ENCODE assay signal across 26 cellular contexts in the genomic region with DNA sequence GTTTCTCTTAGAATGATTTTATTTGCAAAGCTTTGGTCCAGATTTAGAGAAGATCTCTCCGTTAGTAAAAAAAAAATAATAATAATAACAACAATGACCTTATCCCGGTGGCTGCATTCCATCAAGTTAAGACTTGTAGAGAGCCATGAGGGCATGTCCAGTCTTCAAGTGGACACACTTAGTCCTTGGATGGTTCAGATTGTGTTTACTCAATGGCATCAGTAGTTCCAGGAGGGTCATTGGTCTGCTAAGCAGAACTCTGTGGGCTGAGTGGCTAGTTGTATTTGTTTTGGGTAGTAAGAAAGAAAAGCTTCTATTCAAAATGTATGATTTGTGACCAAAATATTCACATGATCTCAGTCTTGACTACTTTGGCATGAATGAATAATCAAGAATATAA.
"Had no signal": no experiment of that assay in that cellular context is flagged by ENCODE, and none has a peak within 500 bp of the region (broad histone marks: within the 10 kb centered on the region; RNA-seq: fewer than 3 reads in every experiment).

No MANE protein-coding gene starts in this region.

- H3K36me3 Mint-ChIP-seq: naive thymus-derived CD4-positive, alpha-beta T cell; natural killer cell treated with Interleukin-12 subunit alpha and Interleukin-12 subunit beta and Interleukin-15 and Interleukin-18, amount 100 ng/mL, for 72 hours; stimulated activated effector memory CD8-positive, alpha-beta T cell treated with anti-CD3 and anti-CD28 coated beads, Interleukin-12 subunit alpha, Interleukin-12 subunit beta, amount 100 ng/mL, for 72 hours had no signal

- H3K36me3 ChIP-seq: heart left ventricle, left ventricle myocardium inferior, neutrophil, ovary, right atrium auricular region, right lobe of liver, transverse colon, upper lobe of right lung had no signal

- H3K79me2 ChIP-seq: hepatocyte had no signal

- H2AFZ ChIP-seq: hepatocyte had no signal

- H3K27me3 ChIP-seq: heart left ventricle, hepatocyte, neutrophil, ovary, right atrium auricular region, right lobe of liver, transverse colon, upper lobe of right lung had no signal

- H3K9me3 ChIP-seq: heart left ventricle, left ventricle myocardium inferior, neutrophil, ovary, right atrium auricular region, right lobe of liver, transverse colon, upper lobe of right lung had no signal

- H3K9me3 Mint-ChIP-seq: stimulated activated effector memory CD8-positive, alpha-beta T cell treated with anti-CD3 and anti-CD28 coated beads, Interleukin-12 subunit alpha, Interleukin-12 subunit beta, amount 100 ng/mL, for 72 hours; stimulated activated naive CD8-positive, alpha-beta T cell treated with anti-CD3 and anti-CD28 coated beads, Interleukin-15, Interleukin-2, amounts not matched to agents 100 ng/mL and 50 ng/mL, for 24 hours had no signal

- DNase-seq: heart left ventricle; islet precursor cell; left ventricle myocardium inferior; mesendoderm; naive thymus-derived CD4-positive, alpha-beta T cell; occipital lobe; ovary; right lobe of liver; stimulated activated CD4-positive, alpha-beta T cell treated with anti-CD3 and anti-CD28 coated beads, Interleukin-12 subunit alpha, Interleukin-12 subunit beta, amount 100 ng/mL, for 4 hours; stimulated activated CD4-positive, alpha-beta T cell treated with anti-CD3 and anti-CD28 coated beads, Interleukin-15, amount 100 ng/mL, for 24 hours; stimulated activated CD4-positive, alpha-beta T cell treated with anti-CD3 and anti-CD28 coated beads, Interleukin-2, amount 100 ng/mL, for 24 hours; stimulated activated CD4-positive, alpha-beta T cell treated with anti-CD3 and anti-CD28 coated beads, Interleukin-4, amount 100 ng/mL, for 24 hours; stimulated activated naive CD4-positive, alpha-beta T cell; substantia nigra; transverse colon; upper lobe of right lung had no signal

- ATAC-seq: heart left ventricle; naive thymus-derived CD4-positive, alpha-beta T cell; natural killer cell treated with Interleukin-12 subunit alpha and Interleukin-12 subunit beta and Interleukin-15 and Interleukin-18, amount 100 ng/mL, for 72 hours; right lobe of liver; stimulated activated effector memory CD8-positive, alpha-beta T cell treated with anti-CD3 and anti-CD28 coated beads, Interleukin-12 subunit alpha, Interleukin-12 subunit beta, amount 100 ng/mL, for 72 hours; upper lobe of right lung had no signal

- H3K4me3 Mint-ChIP-seq: mesothelial cell of epicardium; naive thymus-derived CD4-positive, alpha-beta T cell; natural killer cell treated with Interleukin-12 subunit alpha and Interleukin-12 subunit beta and Interleukin-15 and Interleukin-18, amount 100 ng/mL, for 72 hours; stimulated activated effector memory CD8-positive, alpha-beta T cell treated with anti-CD3 and anti-CD28 coated beads, Interleukin-12 subunit alpha, Interleukin-12 subunit beta, amount 100 ng/mL, for 72 hours; stimulated activated naive CD8-positive, alpha-beta T cell treated with anti-CD3 and anti-CD28 coated beads, Interleukin-15, Interleukin-2, amounts not matched to agents 100 ng/mL and 50 ng/mL, for 24 hours had no signal

- H3K27me3 Mint-ChIP-seq: naive thymus-derived CD4-positive, alpha-beta T cell; natural killer cell treated with Interleukin-12 subunit alpha and Interleukin-12 subunit beta and Interleukin-15 and Interleukin-18, amount 100 ng/mL, for 72 hours; progenitor cell of endocrine pancreas; stimulated activated naive CD8-positive, alpha-beta T cell treated with anti-CD3 and anti-CD28 coated beads, Interleukin-15, Interleukin-2, amounts not matched to agents 100 ng/mL and 50 ng/mL, for 24 hours had no signal

- H3K4me2 ChIP-seq: hepatocyte had no signal

- H3K4me3 ChIP-seq: heart left ventricle, hepatocyte, left ventricle myocardium inferior, lung, ovary, right atrium auricular region, right lobe of liver, skin epidermis, transverse colon, upper lobe of right lung had no signal

- H3K27ac Mint-ChIP-seq: mesothelial cell of epicardium; naive thymus-derived CD4-positive, alpha-beta T cell; natural killer cell treated with Interleukin-12 subunit alpha and Interleukin-12 subunit beta and Interleukin-15 and Interleukin-18, amount 100 ng/mL, for 72 hours; progenitor cell of endocrine pancreas; stimulated activated effector memory CD8-positive, alpha-beta T cell treated with anti-CD3 and anti-CD28 coated beads, Interleukin-12 subunit alpha, Interleukin-12 subunit beta, amount 100 ng/mL, for 72 hours; stimulated activated naive CD8-positive, alpha-beta T cell treated with anti-CD3 and anti-CD28 coated beads, Interleukin-15, Interleukin-2, amounts not matched to agents 100 ng/mL and 50 ng/mL, for 24 hours had no signal

- H3K4me1 Mint-ChIP-seq: naive thymus-derived CD4-positive, alpha-beta T cell; stimulated activated effector memory CD8-positive, alpha-beta T cell treated with anti-CD3 and anti-CD28 coated beads, Interleukin-12 subunit alpha, Interleukin-12 subunit beta, amount 100 ng/mL, for 72 hours had no signal

- H3K4me1 ChIP-seq: left ventricle myocardium inferior, right atrium auricular region, right lobe of liver, transverse colon, upper lobe of right lung had no signal

- H3K27ac ChIP-seq: hepatocyte, left ventricle myocardium inferior, neutrophil, ovary, right atrium auricular region, right lobe of liver, skin epidermis, transverse colon, upper lobe of right lung had no signal
